In the genomic region with DNA sequence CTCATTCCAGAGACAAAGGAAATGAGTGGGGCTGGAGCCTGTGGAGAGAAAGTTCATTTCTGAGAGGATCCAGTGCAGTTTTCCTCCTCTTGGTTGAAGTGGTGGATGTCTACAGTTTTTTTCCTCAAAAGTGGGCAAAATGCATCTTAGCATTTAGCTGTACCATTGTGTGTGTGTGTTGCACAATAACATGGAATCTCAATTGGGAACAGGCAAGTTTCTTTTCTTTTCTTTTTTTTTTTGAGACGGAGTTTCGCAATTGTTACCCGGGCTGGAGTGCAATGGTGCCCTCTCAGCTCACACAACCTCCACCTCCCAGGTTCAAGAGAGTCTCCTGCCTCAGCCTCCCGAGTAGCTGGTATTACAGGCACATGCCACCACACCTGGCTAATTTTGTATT, we compare ENCODE assay signal across 16 cellular contexts.
DNase-seq lines count a peak whose midpoint lies in the region; ATAC-seq and TF ChIP-seq lines count a peak whose summit lies in the region.
"Had no signal": no experiment of that assay in that cellular context is flagged by ENCODE, and none has a peak within 500 bp of the region (broad histone marks: within the 10 kb centered on the region; RNA-seq: fewer than 3 reads in every experiment).

No MANE protein-coding gene starts in this region.

- no peak for TF ChIP-seq EP300 in Ishikawa (IDR thresholded peaks at IDR 0.05; ENCODE audit: borderline replicate concordance)

- H3K27me3 ChIP-seq in mesenchymal stem cell (ENCODE audit: control insufficient read depth in 1 of 2, insufficient read depth in 1 of 2, low read length in 2 of 2) = no peaks in the 10 kb centered on the region
- H3K27me3 ChIP-seq: BE2C had no signal

- no peak overlapping the region for H3K27ac ChIP-seq in mesenchymal stem cell (ENCODE audit: low read length, poor library complexity, severe bottlenecking)

- H3K9me3 ChIP-seq in mesenchymal stem cell (ENCODE audit: control insufficient read depth, low read length) = no peaks in the 10 kb centered on the region
- H3K9me3 ChIP-seq: BE2C had no signal

- H3K14ac ChIP-seq in mesenchymal stem cell (ENCODE audit: low read length in 2 of 2) = no peak overlapping the region

- peaks cover 2% of the 10 kb centered on the region for H3K4me1 ChIP-seq in mesenchymal stem cell (ENCODE audit: control insufficient read depth, insufficient read depth, low read depth, low read length)
- H3K4me1 ChIP-seq: BE2C had no signal

- H3K9ac ChIP-seq in mesenchymal stem cell (ENCODE audit: low read length) = no peak overlapping the region

- H3K18ac ChIP-seq in mesenchymal stem cell (ENCODE audit: low read depth in 1 of 2, low read length in 2 of 2) = no peak overlapping the region

- TF ChIP-seq RAD21 in Ishikawa (IDR thresholded peaks at IDR 0.05; ENCODE audit: low read depth) = no peak

- no peak overlapping the region for H3K4me3 ChIP-seq in mesenchymal stem cell (ENCODE audit: insufficient read depth in 1 of 2, low read depth in 1 of 2, low read length in 2 of 2)

- peak; percentile 29 for DNase-seq in AG08395 (ENCODE audit: low spot score)
- DNase-seq in dermis blood vessel endothelial cell = peak; percentile 23
- peak; percentile 23 for DNase-seq in mesenchymal stem cell
- DNase-seq in activated CD4-positive, alpha-beta T cell treated with anti-CD3 and anti-CD28 coated beads for 4 hours = no peak
- DNase-seq: BE2C; CD4-positive, alpha-beta T cell; HFFc6; Kasumi-1; NCI-H1105; NCI-H1694; NCI-H345; NCI-H526; SIG-M5 had no signal

- no peak overlapping the region for H2BK15ac ChIP-seq in mesenchymal stem cell (ENCODE audit: low read depth, poor library complexity, severe bottlenecking)

- H2AK5ac ChIP-seq in mesenchymal stem cell (ENCODE audit: low read length, severe bottlenecking) = no peak overlapping the region

- no peak overlapping the region for H4K91ac ChIP-seq in mesenchymal stem cell (ENCODE audit: low read length)

- H3K4me2 ChIP-seq in mesenchymal stem cell (ENCODE audit: low read length, poor library complexity, severe bottlenecking) = no peak overlapping the region

- no peaks in the 10 kb centered on the region for H3K79me1 ChIP-seq in mesenchymal stem cell (replicated peaks; ENCODE audit: low read length, poor library complexity, severe bottlenecking)

- H2AFZ ChIP-seq in mesenchymal stem cell (ENCODE audit: low read depth, low read length) = no peak overlapping the region

- WGBS in mesenchymal stem cell = no CpG with 5 or more reads among the region's 4 CpGs

- H2BK120ac ChIP-seq in mesenchymal stem cell (ENCODE audit: low read depth, low read length) = no peak overlapping the region

- no peaks in the 10 kb centered on the region for H3K36me3 ChIP-seq in mesenchymal stem cell (ENCODE audit: control insufficient read depth in 1 of 2, insufficient read depth in 2 of 2, low read depth in 1 of 2, low read length in 2 of 2)
- H3K36me3 ChIP-seq: BE2C had no signal

- ATAC-seq in HG03457 (IDR thresholded peaks at IDR 0.05; ENCODE audit: unreplicated experiment) (no peak), GM21528 (IDR thresholded peaks at IDR 0.05; ENCODE audit: low FRiP score, unreplicated experiment) (no peak)

- no peak overlapping the region for H3K4ac ChIP-seq in mesenchymal stem cell (ENCODE audit: low read depth in 1 of 2, low read length in 2 of 2)

- H2BK5ac ChIP-seq in mesenchymal stem cell (ENCODE audit: low read depth, low read length, poor library complexity, severe bottlenecking) = no peak overlapping the region

- H2BK12ac ChIP-seq in mesenchymal stem cell (ENCODE audit: low read length in 2 of 2) = no peak overlapping the region

- no peak overlapping the region for H3K23ac ChIP-seq in mesenchymal stem cell (ENCODE audit: low read length in 2 of 2)

- H4K8ac ChIP-seq in mesenchymal stem cell (ENCODE audit: low read length) = no peak overlapping the region

TF ChIP-seq in Ishikawa, 13 proteins besides CTCF, POLR2A, EP300 and RAD21:
- peak; percentile 69 for TF ChIP-seq CEBPB (IDR thresholded peaks at IDR 0.05)
- TF ChIP-seq, protein P1, sequence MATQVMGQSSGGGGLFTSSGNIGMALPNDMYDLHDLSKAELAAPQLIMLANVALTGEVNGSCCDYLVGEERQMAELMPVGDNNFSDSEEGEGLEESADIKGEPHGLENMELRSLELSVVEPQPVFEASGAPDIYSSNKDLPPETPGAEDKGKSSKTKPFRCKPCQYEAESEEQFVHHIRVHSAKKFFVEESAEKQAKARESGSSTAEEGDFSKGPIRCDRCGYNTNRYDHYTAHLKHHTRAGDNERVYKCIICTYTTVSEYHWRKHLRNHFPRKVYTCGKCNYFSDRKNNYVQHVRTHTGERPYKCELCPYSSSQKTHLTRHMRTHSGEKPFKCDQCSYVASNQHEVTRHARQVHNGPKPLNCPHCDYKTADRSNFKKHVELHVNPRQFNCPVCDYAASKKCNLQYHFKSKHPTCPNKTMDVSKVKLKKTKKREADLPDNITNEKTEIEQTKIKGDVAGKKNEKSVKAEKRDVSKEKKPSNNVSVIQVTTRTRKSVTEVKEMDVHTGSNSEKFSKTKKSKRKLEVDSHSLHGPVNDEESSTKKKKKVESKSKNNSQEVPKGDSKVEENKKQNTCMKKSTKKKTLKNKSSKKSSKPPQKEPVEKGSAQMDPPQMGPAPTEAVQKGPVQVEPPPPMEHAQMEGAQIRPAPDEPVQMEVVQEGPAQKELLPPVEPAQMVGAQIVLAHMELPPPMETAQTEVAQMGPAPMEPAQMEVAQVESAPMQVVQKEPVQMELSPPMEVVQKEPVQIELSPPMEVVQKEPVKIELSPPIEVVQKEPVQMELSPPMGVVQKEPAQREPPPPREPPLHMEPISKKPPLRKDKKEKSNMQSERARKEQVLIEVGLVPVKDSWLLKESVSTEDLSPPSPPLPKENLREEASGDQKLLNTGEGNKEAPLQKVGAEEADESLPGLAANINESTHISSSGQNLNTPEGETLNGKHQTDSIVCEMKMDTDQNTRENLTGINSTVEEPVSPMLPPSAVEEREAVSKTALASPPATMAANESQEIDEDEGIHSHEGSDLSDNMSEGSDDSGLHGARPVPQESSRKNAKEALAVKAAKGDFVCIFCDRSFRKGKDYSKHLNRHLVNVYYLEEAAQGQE (IDR thresholded peaks at IDR 0.05; ENCODE audit: low read depth) = no peak
TF ChIP-seq in Ishikawa: peak in this region for 1.

Comparison
In these comparisons a context has a peak if more than half of its experiments do, and no peak if none do; other contexts are left out.
1. DNase-seq: peak in AG08395 (single experiment), dermis blood vessel endothelial cell (single experiment) and mesenchymal stem cell (single experiment); none in activated CD4-positive, alpha-beta T cell treated with anti-CD3 and anti-CD28 coated beads for 4 hours (0 of 2).